27 cellular contexts compared by ENCODE assay signal in genomic region chrX:27354021-27354420, GRCh38.
DNase-seq lines count a peak whose midpoint lies in the region; ATAC-seq, FAIRE-seq and TF ChIP-seq lines count a peak whose summit lies in the region.
"Had no signal": no experiment of that assay in that cellular context is flagged by ENCODE, and none has a peak within 500 bp of the region (broad histone marks: within the 10 kb centered on the region; RNA-seq: fewer than 3 reads in every experiment).

No MANE protein-coding gene starts in this region.

- no peak for TF ChIP-seq RAD21 in A549 (conservative IDR thresholded peaks at IDR 0.05 in 1 of 2, IDR thresholded peaks at IDR 0.05 in 1 of 2)

- no peaks in the 10 kb centered on the region for H4K20me1 ChIP-seq in endothelial cell of umbilical vein (replicated peaks; ENCODE audit: control insufficient read depth, extremely low read depth, insufficient read depth, low read length)
- H4K20me1 ChIP-seq: BLaER1 had no signal

- TF ChIP-seq POLR2A in A549 (IDR thresholded peaks at IDR 0.05; ENCODE audit: low read length) (no peak), endothelial cell of umbilical vein (IDR thresholded peaks at IDR 0.05; ENCODE audit: low read depth, low read length) (no peak)

- 5% methylated on average over 3 of the region's 3 CpGs for WGBS in A549 (ENCODE audit: missing lambda C conversion rate)

- no peaks in the 10 kb centered on the region for H3K36me3 ChIP-seq in endothelial cell of umbilical vein (ENCODE audit: control insufficient read depth in 2 of 2, extremely low read depth in 1 of 2, insufficient read depth in 2 of 2, low read length in 2 of 2)
- H3K36me3 ChIP-seq: BE2C, BLaER1 had no signal

- H3K4me1 ChIP-seq in A549 (no peaks in the 10 kb centered on the region), endothelial cell of umbilical vein (ENCODE audit: control insufficient read depth, extremely low read depth, insufficient read depth, low read length) (peaks cover 14% of the 10 kb centered on the region)
- H3K4me1 ChIP-seq: BE2C, BLaER1 had no signal

- intact Hi-C loops in endothelial cell of umbilical vein (cut with micrococcal nuclease), result loop anchor here (5.0 kb wide), 2 partner anchors 213 to 567 kb away; no protein-coding TSS in a partner anchor

- H3K4me3 ChIP-seq in A549 (no peak overlapping the region), endothelial cell of umbilical vein (replicated peaks in 1 of 3; ENCODE audit: insufficient read depth in 1 of 3, low read depth in 1 of 3, low read length in 3 of 3) (no peak overlapping the region)
- H3K4me3 ChIP-seq: BLaER1, GM12878 had no signal

- H3K27ac ChIP-seq in A549 (no peak overlapping the region), endothelial cell of umbilical vein (ENCODE audit: insufficient read depth, low read depth, low read length) (no peak overlapping the region)
- H3K27ac ChIP-seq: 22Rv1, BLaER1 had no signal

- ATAC-seq in A549 (no peak), GM18868 (IDR thresholded peaks at IDR 0.05; ENCODE audit: unreplicated experiment) (no peak)
- ATAC-seq: GM12878 had no signal

- POLR2A ChIA-PET in A549 (lab: Yijun Ruan, JAX), result no interaction called here
- POLR2A ChIA-PET in endothelial cell of umbilical vein (lab: Charles Lee), result no interaction called here

- no peaks in the 10 kb centered on the region for H3K9me1 ChIP-seq in endothelial cell of umbilical vein (replicated peaks; ENCODE audit: control insufficient read depth, extremely low read depth, insufficient read depth, low read length)

- FAIRE-seq in A549 (lab: Jason Lieb, UNC) (peak; percentile 79), colon (lab: Jason Lieb, UNC) (peak; percentile 31), endothelial cell of umbilical vein (lab: Jason Lieb, UNC) (peak; percentile 55)
- FAIRE-seq: GM12878, GM12892, GM18507 had no signal

- H3K27me3 ChIP-seq in endothelial cell of umbilical vein (ENCODE audit: control insufficient read depth in 2 of 2, insufficient read depth in 2 of 2, low read length in 2 of 2), result no peaks in the 10 kb centered on the region
- H3K27me3 ChIP-seq: BE2C had no signal

- CTCF ChIA-PET in A549 (lab: Yijun Ruan, JAX), result no interaction called here
- CTCF ChIA-PET in endothelial cell of umbilical vein (lab: Charles Lee), result no interaction called here

- H3K9ac ChIP-seq in endothelial cell of umbilical vein (replicated peaks; ENCODE audit: extremely low read depth, insufficient read depth, low read length), result no peak overlapping the region
- H3K9ac ChIP-seq: BLaER1 had no signal

- no TSS peak for BruUV-seq in endothelial cell of umbilical vein (replicated peaks; lab: Mats Ljungman, UMichigan)

- H3K79me2 ChIP-seq in endothelial cell of umbilical vein (ENCODE audit: control insufficient read depth, insufficient read depth, low read length), result no peaks in the 10 kb centered on the region

- TF ChIP-seq EP300 in A549 (IDR thresholded peaks at IDR 0.05), result no peak

- H3K4me2 ChIP-seq in A549, result no peak overlapping the region
- H3K4me2 ChIP-seq in endothelial cell of umbilical vein (ENCODE audit: insufficient read depth, low read length), result no peak overlapping the region
- H3K4me2 ChIP-seq: BLaER1 had no signal

- no peak overlapping the region for H2AFZ ChIP-seq in endothelial cell of umbilical vein (ENCODE audit: low read depth, low read length)

- dilution Hi-C loops in endothelial cell of umbilical vein (cut with MboI; ENCODE audit: extremely low pct_ligation_motif_present, low sequenced_read_pairs), result no loop called here

- H3K9me3 ChIP-seq in A549, result no peaks in the 10 kb centered on the region
- H3K9me3 ChIP-seq in endothelial cell of umbilical vein (replicated peaks; ENCODE audit: control insufficient read depth, insufficient read depth, low read length), result no peaks in the 10 kb centered on the region
- H3K9me3 ChIP-seq: BE2C had no signal

- no peak for TF ChIP-seq CTCF in A549 (IDR thresholded peaks at IDR 0.05)
- TF ChIP-seq CTCF in endothelial cell of umbilical vein (IDR thresholded peaks at IDR 0.05; ENCODE audit: extremely low read depth in 1 of 2, insufficient read depth in 1 of 2, low read depth in 1 of 2, low read length in 2 of 2), result no peak

- DNase-seq in A549 (ENCODE audit: low read depth in 1 of 2, low spot score in 1 of 2) (no peak), dermis microvascular lymphatic vessel endothelial cell (ENCODE audit: low read depth in 2 of 2) (peak; percentile 46 to 75), endothelial cell of umbilical vein (ENCODE audit: low read depth, low spot score) (peak; percentile 44), NCI-H2029 (lab: John Stamatoyannopoulos, UW) (no peak), GM19240 (ENCODE audit: insufficient read length, low spot score) (no peak), activated gamma-delta T cell treated with Interleukin-2 at 50 U/mL for 16 hours (no peak)
- DNase-seq: ACHN; BE2C; C1 segment of cervical spinal cord; CD4-positive, alpha-beta memory T cell; CD4-positive, CD25-positive, alpha-beta regulatory T cell; CD8-positive, alpha-beta memory T cell; COR-L47; DMS 273 treated with DMSO at 0.1 percent for 48 hours; DMS153; DMS53; DMS79; DND-41; EL; GDM1 had no signal

TF ChIP-seq in A549, 52 proteins besides CTCF, POLR2A, EP300 and RAD21 (continues in another document):
- TF ChIP-seq MAX (IDR thresholded peaks at IDR 0.05) (no peak), KDM1A (IDR thresholded peaks at IDR 0.05; ENCODE audit: low read depth) (no peak), RFX5 (IDR thresholded peaks at IDR 0.05) (no peak), GATA3 (IDR thresholded peaks at IDR 0.05; ENCODE audit: borderline replicate concordance) (no peak), BHLHE40 (IDR thresholded peaks at IDR 0.05; ENCODE audit: low read depth, low read length) (no peak), PHF8 (IDR thresholded peaks at IDR 0.05; ENCODE audit: borderline replicate concordance, low read depth) (no peak)
- TF ChIP-seq, protein P1, sequence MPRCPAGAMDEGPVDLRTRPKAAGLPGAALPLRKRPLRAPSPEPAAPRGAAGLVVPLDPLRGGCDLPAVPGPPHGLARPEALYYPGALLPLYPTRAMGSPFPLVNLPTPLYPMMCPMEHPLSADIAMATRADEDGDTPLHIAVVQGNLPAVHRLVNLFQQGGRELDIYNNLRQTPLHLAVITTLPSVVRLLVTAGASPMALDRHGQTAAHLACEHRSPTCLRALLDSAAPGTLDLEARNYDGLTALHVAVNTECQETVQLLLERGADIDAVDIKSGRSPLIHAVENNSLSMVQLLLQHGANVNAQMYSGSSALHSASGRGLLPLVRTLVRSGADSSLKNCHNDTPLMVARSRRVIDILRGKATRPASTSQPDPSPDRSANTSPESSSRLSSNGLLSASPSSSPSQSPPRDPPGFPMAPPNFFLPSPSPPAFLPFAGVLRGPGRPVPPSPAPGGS (IDR thresholded peaks at IDR 0.05), result no peak
- TF ChIP-seq, protein P2, sequence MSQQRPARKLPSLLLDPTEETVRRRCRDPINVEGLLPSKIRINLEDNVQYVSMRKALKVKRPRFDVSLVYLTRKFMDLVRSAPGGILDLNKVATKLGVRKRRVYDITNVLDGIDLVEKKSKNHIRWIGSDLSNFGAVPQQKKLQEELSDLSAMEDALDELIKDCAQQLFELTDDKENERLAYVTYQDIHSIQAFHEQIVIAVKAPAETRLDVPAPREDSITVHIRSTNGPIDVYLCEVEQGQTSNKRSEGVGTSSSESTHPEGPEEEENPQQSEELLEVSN (IDR thresholded peaks at IDR 0.05; ENCODE audit: borderline replicate concordance, low read depth), result no peak

TF ChIP-seq in endothelial cell of umbilical vein, 7 proteins besides CTCF, POLR2A, EP300 and RAD21:
- TF ChIP-seq GATA2 (IDR thresholded peaks at IDR 0.05; ENCODE audit: insufficient read depth, insufficient read length, low read depth, low read length), result no peak
- no peak for TF ChIP-seq MAX (IDR thresholded peaks at IDR 0.05; ENCODE audit: insufficient read depth, insufficient read length)
- TF ChIP-seq FOS (IDR thresholded peaks at IDR 0.05; ENCODE audit: borderline replicate concordance, insufficient read depth, low read length), result no peak
- TF ChIP-seq POLR2AphosphoS5 (IDR thresholded peaks at IDR 0.05; ENCODE audit: insufficient read depth, low read depth, low read length), result no peak
- no peak for TF ChIP-seq MYC (IDR thresholded peaks at IDR 0.05; ENCODE audit: low read depth, low read length)
- TF ChIP-seq JUN (IDR thresholded peaks at IDR 0.05; ENCODE audit: borderline replicate concordance, insufficient read depth, insufficient read length, low read depth), result no peak
- no peak for TF ChIP-seq EZH2 (IDR thresholded peaks at IDR 0.05; ENCODE audit: borderline replicate concordance, low read depth, low read length, severe bottlenecking)

Comparison
In these comparisons a context has a peak if more than half of its experiments do, and no peak if none do; other contexts are left out.
1. DNase-seq: peak in dermis microvascular lymphatic vessel endothelial cell (2 of 2) and endothelial cell of umbilical vein (single experiment); none in A549 (0 of 2), NCI-H2029 (single experiment), GM19240 (single experiment) and activated gamma-delta T cell treated with Interleukin-2 at 50 U/mL for 16 hours (single experiment).